In the genomic region with DNA sequence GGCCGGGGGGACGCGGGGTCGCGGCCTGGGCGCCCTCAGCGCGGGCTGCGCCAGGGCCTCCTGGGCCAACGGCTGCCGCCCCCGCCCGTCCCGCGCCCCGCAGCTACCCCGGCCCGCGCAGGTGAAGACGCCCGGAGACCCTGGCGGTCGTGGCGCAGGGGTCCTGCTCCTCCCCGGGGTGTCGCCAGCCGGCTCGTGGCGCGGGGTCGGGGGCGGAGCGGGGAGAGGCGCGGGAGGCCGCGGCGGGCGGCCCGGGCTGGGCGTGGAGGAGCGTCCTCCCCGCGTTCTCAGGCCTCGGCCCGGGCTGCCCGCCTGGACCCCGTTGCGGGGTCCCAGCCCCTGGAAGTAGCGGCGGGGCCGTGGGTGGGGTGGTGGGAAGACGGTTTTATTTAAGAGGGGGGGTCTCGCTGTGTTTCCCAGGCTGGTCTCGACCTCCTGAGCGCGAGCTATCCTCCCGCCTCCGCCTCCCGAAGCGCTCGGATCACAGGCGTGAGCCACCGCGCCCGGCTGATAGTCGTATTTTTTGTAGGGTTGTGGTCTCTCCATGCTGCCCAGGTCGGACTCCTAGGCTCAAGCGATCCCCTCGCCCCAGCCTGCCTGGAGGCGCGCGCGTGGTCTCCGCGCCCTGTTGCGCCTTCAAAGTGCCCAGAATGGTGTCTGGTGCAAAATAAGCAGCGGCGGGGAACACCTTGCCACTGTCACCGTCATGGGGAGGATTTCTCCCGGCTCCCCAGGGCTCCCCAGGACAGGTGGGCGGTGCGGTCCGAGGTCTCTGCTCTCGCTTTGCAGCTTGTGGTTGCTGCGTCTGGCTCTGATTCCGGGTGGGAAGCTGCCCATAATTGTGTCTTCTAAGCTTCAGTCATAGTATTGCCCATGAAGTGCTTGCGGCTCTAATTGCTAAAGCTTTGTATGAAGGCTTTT, we compare ENCODE assay signal across 8 cellular contexts. TPM values are rescaled to one million over a fixed set of nuclear protein-coding genes. Genes with fewer than 3 reads are reported as not detected.
DNase-seq lines count a peak whose midpoint lies in the region; TF ChIP-seq lines count a peak whose summit lies in the region.

No MANE protein-coding gene starts in this region.

- H3K4me3 ChIP-seq in H7 (ENCODE audit: insufficient read depth, low read depth, low read length) (peak overlapping the region; percentile 79), esophagus squamous epithelium (peak overlapping the region; percentile 70 to 95 (median 91)), ovary (peak overlapping the region; percentile 55)

- no peak for TF ChIP-seq POLR2A in esophagus squamous epithelium (IDR thresholded peaks at IDR 0.05)
- no peak for TF ChIP-seq POLR2A in ovary (IDR thresholded peaks at IDR 0.05)

- WGBS in esophagus squamous epithelium, 2 donors, result 0 to 17% methylated on average over 1 to 16 of the region's 88 CpGs
- whole genome bisulfite sequencing in ovary, 3 donors, result 1% methylated on average over 60 to 88 of the region's 88 CpGs

- peak overlapping the region; percentile 94 to 98 (median 96) for H3K27ac ChIP-seq in esophagus squamous epithelium
- H3K27ac ChIP-seq in ovary, result peak overlapping the region; percentile 67 to 79

- intact Hi-C loops in esophagus squamous epithelium (cut with DNase I) (no loop called here), ovary (cut with DNase I) (no loop called here)

- no peaks in the 10 kb centered on the region for H3K27me3 ChIP-seq in H7 (ENCODE audit: control insufficient read depth, insufficient read depth, low read length)
- H3K27me3 ChIP-seq in esophagus squamous epithelium, result no peaks in the 10 kb centered on the region
- H3K27me3 ChIP-seq in ovary, result no peaks in the 10 kb centered on the region

- TF ChIP-seq CTCF in esophagus squamous epithelium (IDR thresholded peaks at IDR 0.05), result no peak
- no peak for TF ChIP-seq CTCF in ovary (IDR thresholded peaks at IDR 0.05)

- H3K36me3 ChIP-seq in ES-I3 (ENCODE audit: insufficient read depth, low read length) (no peaks in the 10 kb centered on the region), H7 (replicated peaks; ENCODE audit: control insufficient read depth, insufficient read depth, low read length) (no peaks in the 10 kb centered on the region), esophagus squamous epithelium (no peaks in the 10 kb centered on the region), ovary (no peaks in the 10 kb centered on the region)

- H3K9me3 ChIP-seq in ES-I3 (ENCODE audit: control insufficient read depth, insufficient read depth, low read length), result no peaks in the 10 kb centered on the region
- no peaks in the 10 kb centered on the region for H3K9me3 ChIP-seq in esophagus squamous epithelium
- H3K9me3 ChIP-seq in ovary, result no peaks in the 10 kb centered on the region

- no peak for TF ChIP-seq EP300 in ovary (IDR thresholded peaks at IDR 0.05)

- DNase-seq in H7 (peak; percentile 72), NCI-H1092 treated with DMSO at 0.1 percent for 48 hours (lab: John Stamatoyannopoulos, UW) (peak; percentile 52), esophagus squamous epithelium (lab: John Stamatoyannopoulos, UW) (no peak), ovary (peak in 3 of 5 donors; percentile 48 to 65 (median 57)), NCI-H2196 treated with DMSO at 0.1 percent for 48 hours (lab: John Stamatoyannopoulos, UW; ENCODE audit: unreplicated experiment) (no peak), GM19240 (ENCODE audit: insufficient read length, low spot score) (no peak)
- DNase-seq in activated CD8-positive, alpha-beta memory T cell treated with anti-CD3 and anti-CD28 coated beads, Interleukin-2, amount 50 U/mL, for 4 hours, result peak; percentile 42

- H3K4me1 ChIP-seq in ES-I3 (ENCODE audit: insufficient read depth, low read length) (peaks cover 14% of the 10 kb centered on the region), esophagus squamous epithelium (peaks cover 27 to 90% (median 41%) of the 10 kb centered on the region in 3 donors), ovary (ENCODE audit: insufficient read depth) (peaks cover 13% of the 10 kb centered on the region)

- peak overlapping the region; percentile 75 for H3K9ac ChIP-seq in ES-I3 (ENCODE audit: low read depth, low read length)

RNA-seq across cellular contexts. Expression of a gene that starts 15.3 kb away (rescaled TPM):
- total RNA-seq in H7 (2014; rRNA removed; shearing (Covaris generic)), result 60.5 and 82.1 TPM in 2 replicates
- total RNA-seq in esophagus squamous epithelium, result 100 to 1,000 TPM in 3 of 4 donors, 10 to 100 TPM in 1; 78.0 to 113 (median 105) TPM
- total RNA-seq in ovary, result 100 to 1,000 TPM; 140 to 196 (median 154) TPM
- polyA plus RNA-seq in ovary, result 100 to 1,000 TPM; 100 to 135 TPM

RNA-seq across cellular contexts. Expression of a gene that starts 59.3 kb away (rescaled TPM):
- 50.8 and 61.9 TPM in 2 replicates for total RNA-seq in H7 (2014; rRNA removed; shearing (Covaris generic))
- total RNA-seq in esophagus squamous epithelium (10 to 100 TPM; 22.3 to 29.6 (median 27.8) TPM), ovary (10 to 100 TPM; 16.8 to 37.6 (median 30.4) TPM)
- polyA plus RNA-seq in ovary, result 10 to 100 TPM in 1 of 2 donors, 1 to 10 TPM in 1; 7.2 to 37.2 TPM

Comparison
In these comparisons a context has a peak if more than half of its experiments do, and no peak if none do; other contexts are left out.
1. DNase-seq: peak in H7 (single experiment), NCI-H1092 treated with DMSO at 0.1 percent for 48 hours (single experiment), activated CD8-positive, alpha-beta memory T cell treated with anti-CD3 and anti-CD28 coated beads, Interleukin-2, amount 50 U/mL, for 4 hours (single experiment) and ovary (3 of 5); none in esophagus squamous epithelium (single experiment), NCI-H2196 treated with DMSO at 0.1 percent for 48 hours (single experiment) and GM19240 (single experiment).
2. Peak in every context shown above with its lines, with median percentiles within 50 percentile points of each other: H3K4me3 ChIP-seq.